Comparison of ENCODE assay signal across 1 cellular context in the genomic region with DNA sequence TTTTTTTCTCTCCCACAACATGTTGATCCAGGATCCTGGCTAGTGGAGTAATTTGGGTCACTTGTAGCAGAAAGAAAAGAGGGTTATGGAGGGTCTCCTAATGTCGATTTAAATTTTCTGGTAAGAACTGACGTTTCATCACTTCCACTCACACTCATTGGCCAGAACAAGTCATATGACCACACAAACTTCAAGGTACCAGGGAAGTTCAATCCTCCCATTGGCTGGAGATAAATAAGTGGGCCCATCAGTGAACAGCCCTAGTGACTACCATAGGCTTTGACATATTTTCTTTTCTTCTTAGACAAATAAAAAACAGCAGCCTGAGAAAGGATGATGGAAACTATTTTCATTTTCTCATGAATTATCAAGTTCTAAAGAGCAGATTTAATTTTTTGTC.
TF ChIP-seq lines count a peak whose summit lies in the region.

No MANE protein-coding gene starts in this region.

TF ChIP-seq in K562, 482 proteins besides CTCF, POLR2A, EP300 and RAD21:
- TF ChIP-seq NFYB (IDR thresholded peaks at IDR 0.05; ENCODE audit: extremely low read depth, insufficient read length) (peak; percentile 43), NFRKB (IDR thresholded peaks at IDR 0.05; ENCODE audit: low read depth) (no peak), POLR2B (IDR thresholded peaks at IDR 0.05; ENCODE audit: low read depth, partially characterized antibody) (no peak), FOXK2 (conservative IDR thresholded peaks at IDR 0.05 in 1 of 2, IDR thresholded peaks at IDR 0.05 in 1 of 2; ENCODE audit: low read depth in 2 of 2) (no peak)
